In genomic region chr2:42101641-42102605, GRCh38 we compare ENCODE assay signal across 8 cellular contexts. TPM values are rescaled to one million over a fixed set of nuclear protein-coding genes. Genes with fewer than 3 reads are reported as not detected.
DNase-seq lines count a peak whose midpoint lies in the region; ATAC-seq, FAIRE-seq and TF ChIP-seq lines count a peak whose summit lies in the region.

No MANE protein-coding gene starts in this region.

- 63% methylated on average over 47 of the region's 55 CpGs for WGBS in K562 (ENCODE audit: insufficient coverage, low coverage, missing lambda C conversion rate)

- dilution Hi-C loops in keratinocyte (cut with MboI; ENCODE audit: extremely low pct_ligation_motif_present, low sequenced_read_pairs): no loop called here

- TF ChIP-seq CTCF in K562 (IDR thresholded peaks at IDR 0.05 in 2 of 3, conservative IDR thresholded peaks at IDR 0.05 in 1 of 3; ENCODE audit: insufficient read depth in 2 of 3, low read depth in 1 of 3, low read length in 3 of 3) (no peak), keratinocyte (optimal IDR thresholded peaks at IDR 0.05 in 1 of 3, IDR thresholded peaks at IDR 0.05 in 1 of 3, conservative IDR thresholded peaks at IDR 0.05 in 1 of 3; ENCODE audit: extremely low read depth in 1 of 3, insufficient read depth in 2 of 3, low read length in 3 of 3) (no peak)

- H3K4me3 ChIP-seq in K562 (no peak overlapping the region), keratinocyte (ENCODE audit: control insufficient read depth in 2 of 3, extremely low read depth in 1 of 3, insufficient read depth in 2 of 3, low read depth in 1 of 3, low read length in 3 of 3) (no peak overlapping the region)

- intact Hi-C loops in K562 (cut with micrococcal nuclease): no loop called here

- no peak overlapping the region for H3K27ac ChIP-seq in K562 (ENCODE audit: extremely low read depth, low read depth, low read length)
- H3K27ac ChIP-seq in keratinocyte (ENCODE audit: control insufficient read depth, insufficient read depth, low read length): no peak overlapping the region

- no peak for TF ChIP-seq POLR2A in K562 (conservative IDR thresholded peaks at IDR 0.05)

- DNase-seq in T-helper 2 cell (peak; percentile 77 to 98 (median 93)), K562 (ENCODE audit: extremely low read depth in 1 of 4, low spot score in 3 of 4) (no peak), keratinocyte (ENCODE audit: low read depth, low spot score) (no peak), RKO (ENCODE audit: low spot score) (no peak), SK-N-DZ (ENCODE audit: low spot score) (no peak)
- peak; percentile 76 to 90 for DNase-seq in stimulated activated CD4-positive, alpha-beta T cell treated with anti-CD3 and anti-CD28 coated beads, Interleukin-1b, Interleukin-23, amount 100 ng/mL, for 4 hours (ENCODE audit: low read depth in 2 of 2)

- BruUV-seq in K562 (replicated peaks; lab: Mats Ljungman, UMichigan): no TSS peak

- TF ChIP-seq RAD21 in K562 (CRISPR knock-in tag; conservative IDR thresholded peaks at IDR 0.05 in 1 of 2, IDR thresholded peaks at IDR 0.05 in 1 of 2): no peak

- no peaks in the 10 kb centered on the region; the same call in 1 of the 2 replicates for H3K9me3 ChIP-seq in K562 (replicated peaks; ENCODE audit: control insufficient read depth, insufficient read depth, low read depth, low read length)
- peaks cover 2% of the 10 kb centered on the region for H3K9me3 ChIP-seq in keratinocyte (ENCODE audit: control insufficient read depth, low read depth, low read length)

- no peak overlapping the region for H2AFZ ChIP-seq in K562 (ENCODE audit: low read depth, low read length)
- H2AFZ ChIP-seq in keratinocyte (ENCODE audit: control insufficient read depth, low read length): peak overlapping the region; percentile 72

- H3K9me1 ChIP-seq in K562 (ENCODE audit: control insufficient read depth, insufficient read depth, low read length) (no peaks in the 10 kb centered on the region), keratinocyte (ENCODE audit: control insufficient read depth, extremely low read depth, insufficient read depth, low read length) (no peaks in the 10 kb centered on the region)

- H3K36me3 ChIP-seq in K562 (ENCODE audit: control insufficient read depth, insufficient read depth, low read length) (no peaks in the 10 kb centered on the region), keratinocyte (ENCODE audit: control insufficient read depth in 2 of 2, extremely low read depth in 1 of 2, insufficient read depth in 2 of 2, low read length in 2 of 2) (no peaks in the 10 kb centered on the region)

- in situ Hi-C loops in K562 (cut with MboI): no loop called here

- no peak for FAIRE-seq in K562 (lab: Jason Lieb, UNC)
- FAIRE-seq in keratinocyte (lab: Jason Lieb, UNC): no peak

- CTCF ChIA-PET in K562 (lab: Yijun Ruan, JAX; ENCODE audit: low intra/inter-chr PET ratio): no interaction called here

- no peak for TF ChIP-seq EP300 in K562 (IDR thresholded peaks at IDR 0.05; ENCODE audit: low read length)

- H3K4me1 ChIP-seq in K562 (replicated peaks in 1 of 2; ENCODE audit: control insufficient read depth in 2 of 2, insufficient read depth in 2 of 2, low read length in 2 of 2) (peaks cover 0 to 8% of the 10 kb centered on the region in 2 experiments; a peak in 3 of 5 replicates), keratinocyte (ENCODE audit: control insufficient read depth, extremely low read depth, insufficient read depth, low read length) (peaks cover 7% of the 10 kb centered on the region)

- no peak overlapping the region for H3K9ac ChIP-seq in K562 (ENCODE audit: insufficient read depth in 1 of 2, low read depth in 2 of 2, low read length in 2 of 2)
- peak overlapping the region; percentile 46 for H3K9ac ChIP-seq in keratinocyte (ENCODE audit: control insufficient read depth, extremely low read depth, insufficient read depth, low read length)

- POLR2A ChIA-PET in K562 (lab: Yijun Ruan, JAX): no interaction called here

- H3K79me2 ChIP-seq in K562 (ENCODE audit: control insufficient read depth, insufficient read depth, low read length) (no peaks in the 10 kb centered on the region), keratinocyte (ENCODE audit: control insufficient read depth, insufficient read depth, low read length) (no peaks in the 10 kb centered on the region)

- H3K27me3 ChIP-seq in K562 (ENCODE audit: control insufficient read depth in 2 of 2, insufficient read depth in 2 of 2, low read length in 2 of 2): peaks cover 11 to 16% of the 10 kb centered on the region in 2 experiments; a peak in 4 of 5 replicates
- H3K27me3 ChIP-seq in keratinocyte (ENCODE audit: control insufficient read depth, extremely low read depth, insufficient read depth, low read length): no peaks in the 10 kb centered on the region

- H3K4me2 ChIP-seq in K562 (ENCODE audit: insufficient read depth, low read length) (no peak overlapping the region), keratinocyte (ENCODE audit: control insufficient read depth, extremely low read depth, insufficient read depth, low read depth, low read length) (peak overlapping the region; percentile 75)

- ATAC-seq in GM18519 (IDR thresholded peaks at IDR 0.05; ENCODE audit: low FRiP score, unreplicated experiment) (peak; percentile 37), HG02981 (IDR thresholded peaks at IDR 0.05; ENCODE audit: unreplicated experiment) (peak; percentile 52), K562 (no peak)

- H4K20me1 ChIP-seq in K562 (replicated peaks; ENCODE audit: control insufficient read depth, insufficient read depth, low read length): 0 out of 2 replicates have a peak, but pooled peaks cover 4% of the 10 kb centered on the region
- H4K20me1 ChIP-seq in keratinocyte (ENCODE audit: control insufficient read depth, extremely low read depth, insufficient read depth, low read length): no peaks in the 10 kb centered on the region

TF ChIP-seq in K562, 482 proteins besides CTCF, POLR2A, EP300 and RAD21 (continues in another document):
- no peak for TF ChIP-seq MAZ (CRISPR knock-in tag; conservative IDR thresholded peaks at IDR 0.05 in 1 of 2, IDR thresholded peaks at IDR 0.05 in 1 of 2)
- TF ChIP-seq, protein P1, sequence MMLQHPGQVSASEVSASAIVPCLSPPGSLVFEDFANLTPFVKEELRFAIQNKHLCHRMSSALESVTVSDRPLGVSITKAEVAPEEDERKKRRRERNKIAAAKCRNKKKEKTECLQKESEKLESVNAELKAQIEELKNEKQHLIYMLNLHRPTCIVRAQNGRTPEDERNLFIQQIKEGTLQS (IDR thresholded peaks at IDR 0.05): peak; percentile 63
- TF ChIP-seq, protein P1 (CRISPR knock-in tag; conservative IDR thresholded peaks at IDR 0.05): no peak
- TF ChIP-seq, protein P2, sequence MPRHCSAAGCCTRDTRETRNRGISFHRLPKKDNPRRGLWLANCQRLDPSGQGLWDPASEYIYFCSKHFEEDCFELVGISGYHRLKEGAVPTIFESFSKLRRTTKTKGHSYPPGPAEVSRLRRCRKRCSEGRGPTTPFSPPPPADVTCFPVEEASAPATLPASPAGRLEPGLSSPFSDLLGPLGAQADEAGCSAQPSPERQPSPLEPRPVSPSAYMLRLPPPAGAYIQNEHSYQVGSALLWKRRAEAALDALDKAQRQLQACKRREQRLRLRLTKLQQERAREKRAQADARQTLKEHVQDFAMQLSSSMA (CRISPR knock-in tag; IDR thresholded peaks at IDR 0.05): no peak

RNA-seq across cellular contexts. Expression of gene PKDCC, which starts 54.1 kb away (rescaled TPM):
- 11.0 and 54.2 TPM in 2 replicates for total RNA-seq in K562 (2011; cell fraction: chromatin; rRNA removed; ENCODE audit: low replicate concordance)
- total RNA-seq in K562 (2011; cell fraction: nucleolus; rRNA removed): 31.8 and 42.2 TPM in 2 replicates
- total RNA-seq in K562 (2011; cell fraction: nucleoplasm; rRNA removed): 16.4 and 24.4 TPM in 2 replicates
- total RNA-seq in K562 (2014; rRNA removed) (0.91 and 1.2 TPM in 2 replicates), K562 (2014; rRNA removed; fragmentation: Illumina TruSeq; extraction: Trizol) (0.73 and 1.2 TPM in 2 replicates), K562 (2015; rRNA removed; fragmentation: Illumina TruSeq; extraction: Trizol) (0.62 and 0.64 TPM in 2 replicates), K562 (2021) (1.3 and 1.5 TPM in 2 replicates)
- polyA plus RNA-seq in K562 (2011; rRNA removed) (14.8 and 23.1 TPM in 2 replicates), K562 (2014; fragmentation: Illumina TruSeq; extraction: Trizol) (1.3 and 1.9 TPM in 2 replicates), K562 (2014; fragmentation: Nextera tagmentation; extraction: Ambion mirVana) (not detected), K562 (2014; rRNA removed) (1.8 and 2.2 TPM in 2 replicates), keratinocyte (0.05 to 0.12 TPM in 2 of 3 replicates, not detected in the other)
- polyA plus RNA-seq in K562 (2011; cell fraction: cytosol; rRNA removed): 12.7 and 15.7 TPM in 2 replicates
- 99.6 and 103 TPM in 2 replicates for polyA plus RNA-seq in K562 (2011; cell fraction: nucleus; rRNA removed)
- polyA plus RNA-seq in K562 (2012): 1.6 TPM in 2 replicates
- polyA minus RNA-seq in K562 (2011; rRNA and poly(A)+ RNA removed): 12.6 and 13.2 TPM in 2 replicates
- 4.0 and 7.6 TPM in 2 replicates for polyA minus RNA-seq in K562 (2011; cell fraction: cytosol; rRNA and poly(A)+ RNA removed)
- 12.7 and 16.7 TPM in 2 replicates for polyA minus RNA-seq in K562 (2011; cell fraction: nucleus; rRNA and poly(A)+ RNA removed)
- polyA plus RNA-seq in keratinocyte (2011; ENCODE audit: low read depth): not detected
- not detected in 2 replicates for polyA plus RNA-seq in keratinocyte (2011; cell fraction: cytosol; rRNA removed)
- 0.13 and 0.20 TPM in 2 replicates for polyA plus RNA-seq in keratinocyte (2011; cell fraction: nucleus; rRNA removed)
- polyA plus RNA-seq in keratinocyte (2012; ENCODE audit: low replicate concordance): not detected in 2 replicates
- not detected in 3 replicates for polyA minus RNA-seq in keratinocyte
- polyA minus RNA-seq in keratinocyte (2011; cell fraction: cytosol; rRNA and poly(A)+ RNA removed): not detected
- polyA minus RNA-seq in keratinocyte (2011; cell fraction: nucleus; rRNA and poly(A)+ RNA removed): 0.63 TPM in 1 of 2 replicates, not detected in the other
- 46.6 and 70.2 TPM in 2 replicates for polyA plus RNA-seq in SK-N-DZ (2014; cell fraction: cytosol; rRNA removed)
- polyA plus RNA-seq in SK-N-DZ (2014; cell fraction: nucleus; rRNA removed): 231 and 310 TPM in 2 replicates

Comparison
In these comparisons a context has a peak if more than half of its experiments do, and no peak if none do; other contexts are left out.
1. DNase-seq: peak in T-helper 2 cell (5 of 5) and stimulated activated CD4-positive, alpha-beta T cell treated with anti-CD3 and anti-CD28 coated beads, Interleukin-1b, Interleukin-23, amount 100 ng/mL, for 4 hours (2 of 2); none in K562 (0 of 4), keratinocyte (single experiment), RKO (single experiment) and SK-N-DZ (single experiment).